21 cellular contexts compared by ENCODE assay signal in genomic region chr3:58163234-58163633, GRCh38. TPM values are rescaled to one million over a fixed set of nuclear protein-coding genes. Genes with fewer than 3 reads are reported as not detected.
DNase-seq lines count a peak whose midpoint lies in the region; ATAC-seq, FAIRE-seq and TF ChIP-seq lines count a peak whose summit lies in the region.
"Had no signal": no experiment of that assay in that cellular context is flagged by ENCODE, and none has a peak within 500 bp of the region (broad histone marks: within the 10 kb centered on the region; RNA-seq: fewer than 3 reads in every experiment).

No MANE protein-coding gene starts in this region.

- CTCF ChIA-PET in HCT116 (lab: Charles Lee) (interaction anchor here (0.8 kb wide), 1 partner anchor 14 kb away, joined by 3 read pairs; no protein-coding TSS in a partner anchor), HEK293T (lab: Yijun Ruan, JAX) (interaction anchor here (0.6 kb wide), 1 partner anchor 14 kb away, joined by 3 read pairs; no protein-coding TSS in a partner anchor)

- DNase-seq in HCT116 (ENCODE audit: low read depth, low spot score) = no peak
- DNase-seq in bronchial epithelial cell (ENCODE audit: low read depth) = no peak
- DNase-seq in right atrium auricular region (ENCODE audit: low spot score) = no peak
- DNase-seq in aorta = no peak
- no peak for DNase-seq in HEK293T (ENCODE audit: extremely low spot score)
- DNase-seq in GM10266 (ENCODE audit: extremely low spot score) = no peak
- DNase-seq: activated effector memory CD4-positive, alpha-beta T cell treated with anti-CD3 and anti-CD28 coated beads, Interleukin-2, amount 50 U/mL, for 16 hours; brain microvascular endothelial cell; head of caudate nucleus; stimulated activated naive CD4-positive, alpha-beta T cell treated with Interleukin-2 at 50 U/mL for 16 hours; SW 1271 had no signal

- POLR2A ChIA-PET in HCT116 (lab: Charles Lee) = no interaction called here
- POLR2A ChIA-PET in HEK293T (lab: Yijun Ruan, JAX) = no interaction called here

- no peak overlapping the region for H3K27ac ChIP-seq in HCT116 (ENCODE audit: low read depth, low read length)
- H3K27ac ChIP-seq in right atrium auricular region = peak overlapping the region; percentile 57 to 67
- peak overlapping the region; percentile 76 for H3K27ac ChIP-seq in stomach smooth muscle (ENCODE audit: low read length)
- H3K27ac ChIP-seq in aorta (ENCODE audit: low read depth in 1 of 2, low read length in 2 of 2) = no peak overlapping the region
- H3K27ac ChIP-seq: HL-60, KMS-11 had no signal

- no peak overlapping the region for H2AFZ ChIP-seq in HCT116 (ENCODE audit: low read depth, low read length, poor library complexity, severe bottlenecking)

- intact Hi-C loops in HCT116 (cut with micrococcal nuclease) = loop anchor here (5.0 kb wide), 1 partner anchor 156 kb away; the partner anchor contains the start of gene FLNB
- intact Hi-C loops in aorta (cut with DNase I) = loop anchor here in 1 of 2 donors (5.0 kb wide), 1 partner anchor 301 kb away; no protein-coding TSS in a partner anchor

- TF ChIP-seq CTCF in HCT116 (IDR thresholded peaks at IDR 0.05 in 2 of 3, conservative IDR thresholded peaks at IDR 0.05 in 1 of 3; ENCODE audit: borderline replicate concordance in 1 of 3, insufficient read depth in 1 of 3, low read depth in 2 of 3, low read length in 2 of 3) = no peak
- TF ChIP-seq CTCF in bronchial epithelial cell (IDR thresholded peaks at IDR 0.05; ENCODE audit: insufficient read depth, low read length, severe bottlenecking) = no peak
- TF ChIP-seq CTCF in right atrium auricular region (IDR thresholded peaks at IDR 0.05) = no peak
- TF ChIP-seq CTCF in GM10266 (IDR thresholded peaks at IDR 0.05; ENCODE audit: control insufficient read depth, insufficient read depth, low read depth, missing control alignments) = no peak

- TF ChIP-seq POLR2A in HCT116 (IDR thresholded peaks at IDR 0.05; ENCODE audit: borderline replicate concordance, extremely low read depth, insufficient read depth, insufficient read length) = no peak

- no peaks in the 10 kb centered on the region for H3K27me3 ChIP-seq in HCT116 (ENCODE audit: insufficient read depth, low read length)
- no peaks in the 10 kb centered on the region for H3K27me3 ChIP-seq in bronchial epithelial cell (ENCODE audit: control insufficient read depth, insufficient read depth, low read length)
- H3K27me3 ChIP-seq in right atrium auricular region = no peaks in the 10 kb centered on the region
- H3K27me3 ChIP-seq in stomach smooth muscle (ENCODE audit: control insufficient read depth in 1 of 2, insufficient read depth in 2 of 2, low read length in 2 of 2) = no peaks in the 10 kb centered on the region
- H3K27me3 ChIP-seq in aorta (ENCODE audit: control insufficient read depth in 1 of 2, insufficient read depth in 2 of 2, low read length in 1 of 2) = no peaks in the 10 kb centered on the region
- H3K27me3 ChIP-seq: brain microvascular endothelial cell had no signal

- ATAC-seq in HCT116 (no peak), GM18867 (IDR thresholded peaks at IDR 0.05; ENCODE audit: unreplicated experiment) (no peak), aorta (ENCODE audit: low FRiP score) (no peak)
- ATAC-seq: natural killer cell treated with Interleukin-12 subunit alpha and Interleukin-12 subunit beta and Interleukin-15 and Interleukin-18, amount 100 ng/mL, for 72 hours had no signal

- TF ChIP-seq RAD21 in HCT116 (IDR thresholded peaks at IDR 0.05; ENCODE audit: low read depth) = no peak

- BruUV-seq in HCT116 (replicated peaks; lab: Mats Ljungman, UMichigan) = no TSS peak

- peaks cover 10 to 11% of the 10 kb centered on the region in 2 experiments; a peak in 2 of 4 replicates for H3K36me3 ChIP-seq in HCT116 (ENCODE audit: control insufficient read depth in 1 of 2, insufficient read depth in 2 of 2, low read length in 2 of 2)
- H3K36me3 ChIP-seq in bronchial epithelial cell (ENCODE audit: control insufficient read depth, insufficient read depth, low read length) = peaks cover 35% of the 10 kb centered on the region
- peaks cover 22% of the 10 kb centered on the region for H3K36me3 ChIP-seq in right atrium auricular region
- peaks cover 5 to 38% of the 10 kb centered on the region in 2 donors for H3K36me3 ChIP-seq in stomach smooth muscle (ENCODE audit: control insufficient read depth in 2 of 2, insufficient read depth in 2 of 2, low read length in 2 of 2)
- H3K36me3 ChIP-seq in aorta (ENCODE audit: control insufficient read depth in 1 of 2, insufficient read depth in 2 of 2, low read length in 1 of 2) = no peaks in the 10 kb centered on the region

- H3K9me3 ChIP-seq in HCT116 (ENCODE audit: control insufficient read depth in 1 of 2, insufficient read depth in 1 of 2, low read depth in 1 of 2, low read length in 2 of 2) = no peaks in the 10 kb centered on the region
- peaks cover 0 to 3% of the 10 kb centered on the region in 2 donors for H3K9me3 ChIP-seq in right atrium auricular region
- H3K9me3 ChIP-seq in stomach smooth muscle (ENCODE audit: control insufficient read depth in 2 of 2, low read length in 2 of 2) = no peaks in the 10 kb centered on the region
- no peaks in the 10 kb centered on the region for H3K9me3 ChIP-seq in aorta (ENCODE audit: control insufficient read depth, low read length)
- H3K9me3 ChIP-seq: HAP-1 had no signal

- RAD21 ChIA-PET in HCT116 (lab: Charles Lee; ENCODE audit: low non-redundant PET in 1 of 2, low total read pairs in 2 of 2, uncharacterized antibody in 2 of 2, unreplicated experiment in 2 of 2) = no interaction called here

- H3K4me3 ChIP-seq in HCT116 (replicated peaks in 1 of 2; ENCODE audit: low read depth in 1 of 2, low read length in 2 of 2) (no peak overlapping the region), bronchial epithelial cell (ENCODE audit: low read depth, low read length) (no peak overlapping the region), right atrium auricular region (no peak overlapping the region), stomach smooth muscle (ENCODE audit: low read length in 2 of 2) (no peak overlapping the region), aorta (ENCODE audit: low read length in 2 of 2) (no peak overlapping the region)
- H3K4me3 ChIP-seq: HAP-1, skin epidermis had no signal

- H3K4me1 ChIP-seq in HCT116 (ENCODE audit: control insufficient read depth in 1 of 2, insufficient read depth in 2 of 2, low read length in 2 of 2) (peaks cover 52 to 79% of the 10 kb centered on the region in 2 experiments), right atrium auricular region (peaks cover 0 to 60% of the 10 kb centered on the region in 2 donors), stomach smooth muscle (ENCODE audit: control insufficient read depth, insufficient read depth, low read length) (peaks cover 49% of the 10 kb centered on the region), aorta (ENCODE audit: control insufficient read depth in 1 of 2, insufficient read depth in 2 of 2, low read length in 2 of 2) (peaks cover 0 to 9% of the 10 kb centered on the region in 2 donors)
- H3K4me1 ChIP-seq: HAP-1 had no signal

- FAIRE-seq in bronchial epithelial cell (lab: Jason Lieb, UNC) = peak; percentile 75

- H3K79me2 ChIP-seq in HCT116 (ENCODE audit: insufficient read depth, low read length) = no peaks in the 10 kb centered on the region

- H3K9ac ChIP-seq in HCT116 (ENCODE audit: low read length) (no peak overlapping the region), stomach smooth muscle (ENCODE audit: low read length in 2 of 2) (no peak overlapping the region)
- H3K9ac ChIP-seq: KMS-11 had no signal

- H4K20me1 ChIP-seq in HCT116 (ENCODE audit: insufficient read depth) = no peaks in the 10 kb centered on the region

- H3K9me2 ChIP-seq in HCT116 (ENCODE audit: insufficient read depth) = no peaks in the 10 kb centered on the region

- WGBS in aorta, 2 donors = 85 to 86% methylated on average over 14 of the region's 14 CpGs

- peak overlapping the region; percentile 39; the same call in 1 of the 2 replicates for H3K4me2 ChIP-seq in HCT116 (ENCODE audit: low read length)
- H3K4me2 ChIP-seq: KMS-11 had no signal

TF ChIP-seq in HCT116, 20 proteins besides CTCF, POLR2A, EP300 and RAD21 (continues in another document):
- TF ChIP-seq CBX3 (IDR thresholded peaks at IDR 0.05; ENCODE audit: low read depth) = no peak
- TF ChIP-seq EGR1 (IDR thresholded peaks at IDR 0.05; ENCODE audit: low read depth) = no peak
- TF ChIP-seq SRF (IDR thresholded peaks at IDR 0.05; ENCODE audit: low read depth) = no peak
- no peak for TF ChIP-seq YY1 (IDR thresholded peaks at IDR 0.05; ENCODE audit: extremely low read depth, insufficient replicate concordance, low read depth, low read length)
- no peak for TF ChIP-seq ZFX (IDR thresholded peaks at IDR 0.05)
- no peak for TF ChIP-seq EZH2 (IDR thresholded peaks at IDR 0.05)
- TF ChIP-seq SP1 (IDR thresholded peaks at IDR 0.05; ENCODE audit: low read depth) = no peak

TF ChIP-seq in HEK293T, 16 proteins besides CTCF, POLR2A, EP300 and RAD21 (continues in another document):
- TF ChIP-seq ARNT (IDR thresholded peaks at IDR 0.05) (no peak), FOXM1 (IDR thresholded peaks at IDR 0.05; ENCODE audit: borderline replicate concordance) (no peak), NFRKB (IDR thresholded peaks at IDR 0.05) (no peak), LEF1 (IDR thresholded peaks at IDR 0.05; ENCODE audit: borderline replicate concordance) (no peak), CTBP1 (IDR thresholded peaks at IDR 0.05; ENCODE audit: borderline replicate concordance) (no peak), L3MBTL2 (conservative IDR thresholded peaks at IDR 0.05) (no peak), ZNF384 (IDR thresholded peaks at IDR 0.05) (no peak), ELF4 (IDR thresholded peaks at IDR 0.05) (no peak), HDGF (IDR thresholded peaks at IDR 0.05; ENCODE audit: borderline replicate concordance) (no peak), TARDBP (IDR thresholded peaks at IDR 0.05) (no peak), SUZ12 (IDR thresholded peaks at IDR 0.05) (no peak), FOXA1 (IDR thresholded peaks at IDR 0.05) (no peak), BHLHE40 (IDR thresholded peaks at IDR 0.05; ENCODE audit: borderline replicate concordance) (no peak), SP1 (IDR thresholded peaks at IDR 0.05) (no peak)
- TF ChIP-seq, protein P1, sequence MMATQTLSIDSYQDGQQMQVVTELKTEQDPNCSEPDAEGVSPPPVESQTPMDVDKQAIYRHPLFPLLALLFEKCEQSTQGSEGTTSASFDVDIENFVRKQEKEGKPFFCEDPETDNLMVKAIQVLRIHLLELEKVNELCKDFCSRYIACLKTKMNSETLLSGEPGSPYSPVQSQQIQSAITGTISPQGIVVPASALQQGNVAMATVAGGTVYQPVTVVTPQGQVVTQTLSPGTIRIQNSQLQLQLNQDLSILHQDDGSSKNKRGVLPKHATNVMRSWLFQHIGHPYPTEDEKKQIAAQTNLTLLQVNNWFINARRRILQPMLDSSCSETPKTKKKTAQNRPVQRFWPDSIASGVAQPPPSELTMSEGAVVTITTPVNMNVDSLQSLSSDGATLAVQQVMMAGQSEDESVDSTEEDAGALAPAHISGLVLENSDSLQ (IDR thresholded peaks at IDR 0.05) = no peak

RNA-seq across cellular contexts. Expression of gene DNASE1L3, which starts 47.5 kb away (rescaled TPM):
- total RNA-seq in HCT116 (2021; ENCODE audit: unreplicated experiment) (not detected), bronchial epithelial cell (2.3 TPM in 1 of 2 replicates, not detected in the other), right atrium auricular region (10 to 100 TPM in 1 of 2 donors, 1 to 10 TPM in 1; 1.5 to 11.5 TPM), aorta (10 to 100 TPM in 1 of 2 donors, 1 to 10 TPM in 1; 4.3 to 19.8 TPM)
- polyA plus RNA-seq in HCT116 (2012) = not detected in 2 replicates
- polyA plus RNA-seq in aorta = 1 to 10 TPM; 1.4 to 7.0 TPM
- total RNA-seq: activated CD8-positive, alpha-beta memory T cell treated with anti-CD3 and anti-CD28 coated beads for 36 hours; Daoy; natural killer cell treated with Interleukin-12 subunit alpha and Interleukin-12 subunit beta and Interleukin-15 and Interleukin-18, amount 100 ng/mL, for 72 hours had no signal
- polyA plus RNA-seq: BJ had no signal

Comparison
In these comparisons a context has a peak if more than half of its experiments do, and no peak if none do; other contexts are left out.
1. H3K27ac ChIP-seq: peak in right atrium auricular region (2 of 2) and stomach smooth muscle (single experiment); none in HCT116 (single experiment) and aorta (0 of 2).